In genomic region chr16:74534650-74535049, GRCh38 we compare ENCODE assay signal across 8 cellular contexts.
A peak's percentile ranks its signal among the peaks of the same experiment; 100 is the strongest.
DNase-seq lines count a peak whose midpoint lies in the region; ATAC-seq, FAIRE-seq and TF ChIP-seq lines count a peak whose summit lies in the region.
"Not testable (repeated sequence)": the region's sequence is repeated elsewhere in the genome, so short reads cannot be mapped to it uniquely, and the experiment has no call there.

No MANE protein-coding gene starts in this region.

- not testable (repeated sequence) for H3K36me3 ChIP-seq in PC-3 (ENCODE audit: low read depth, low read length); brain microvascular endothelial cell (replicated peaks); HepG2 (replicated peaks in 1 of 2; ENCODE audit: control insufficient read depth in 1 of 2, insufficient read depth in 2 of 2, low read length in 2 of 2)

- H3K9me3 ChIP-seq in PC-3 (ENCODE audit: low read length); HepG2 (ENCODE audit: low read length): not testable (repeated sequence)

- H3K27me3 Mint-ChIP-seq in activated CD4-positive, alpha-beta T cell treated with anti-CD3 and anti-CD28 coated beads for 36 hours: not testable (repeated sequence)

- BruUV-seq in PC-3 (replicated peaks; lab: Mats Ljungman, UMichigan); HepG2 (replicated peaks; lab: Mats Ljungman, UMichigan): not testable (repeated sequence)

- H3K27ac ChIP-seq in PC-3 (ENCODE audit: low read length); brain microvascular endothelial cell; HepG2 (ENCODE audit: extremely low read length, insufficient read depth, low read length): not testable (repeated sequence)

- H3K4me3 Mint-ChIP-seq in activated CD4-positive, alpha-beta T cell treated with anti-CD3 and anti-CD28 coated beads for 36 hours; stimulated activated effector memory CD8-positive, alpha-beta T cell treated with anti-CD3 and anti-CD28 coated beads, Interleukin-12 subunit alpha, Interleukin-12 subunit beta, amount 100 ng/mL, for 72 hours: not testable (repeated sequence)

- H3K27me3 ChIP-seq in PC-3 (ENCODE audit: low read length); brain microvascular endothelial cell (replicated peaks); HepG2 (ENCODE audit: control insufficient read depth in 1 of 2, insufficient read depth in 2 of 2, low read length in 2 of 2): not testable (repeated sequence)

- H3K9me3 Mint-ChIP-seq in activated CD4-positive, alpha-beta T cell treated with anti-CD3 and anti-CD28 coated beads for 36 hours (ENCODE audit: low read depth); stimulated activated effector memory CD8-positive, alpha-beta T cell treated with anti-CD3 and anti-CD28 coated beads, Interleukin-12 subunit alpha, Interleukin-12 subunit beta, amount 100 ng/mL, for 72 hours: not testable (repeated sequence)

- ATAC-seq in PC-3: peak; percentile 22; the same call in 1 of the 2 replicates
- peak; percentile 36 for ATAC-seq in activated CD4-positive, alpha-beta T cell treated with anti-CD3 and anti-CD28 coated beads for 36 hours
- ATAC-seq in HepG2: not testable (repeated sequence)
- ATAC-seq in stimulated activated effector memory CD8-positive, alpha-beta T cell treated with anti-CD3 and anti-CD28 coated beads, Interleukin-12 subunit alpha, Interleukin-12 subunit beta, amount 100 ng/mL, for 72 hours: peak; percentile 47

- in situ Hi-C loops in brain microvascular endothelial cell (cut with HindIII; ENCODE audit: low pct_ligation_motif_present, low sequenced_read_pairs); HepG2 (cut with HindIII; ENCODE audit: extremely low pct_ligation_motif_present, low pct_unique_long_range_greater_than_20kb): not testable (repeated sequence)

- H3K9ac ChIP-seq in PC-3 (ENCODE audit: low read length); HepG2 (ENCODE audit: insufficient read depth, low read depth, low read length): not testable (repeated sequence)

- not testable (repeated sequence) for H3K79me2 ChIP-seq in PC-3 (ENCODE audit: low read length); HepG2 (ENCODE audit: insufficient read depth, low read length)

- not testable (repeated sequence) for H2AFZ ChIP-seq in PC-3 (ENCODE audit: low read length); HepG2 (ENCODE audit: low read length)

- H3F3A ChIP-seq in PC-3 (ENCODE audit: low read length, unreplicated experiment): not testable (repeated sequence)

- POLR2A ChIA-PET in AG04449 (lab: Yijun Ruan, JAX); PC-3 (lab: Charles Lee; ENCODE audit: unreplicated experiment); activated CD4-positive, alpha-beta T cell treated with anti-CD3 and anti-CD28 coated beads for 36 hours (lab: Charles Lee); HepG2 (lab: Yijun Ruan, JAX): not testable (repeated sequence)

- CTCF ChIA-PET in AG04449 (lab: Yijun Ruan, JAX); PC-3 (lab: Charles Lee); activated CD4-positive, alpha-beta T cell treated with anti-CD3 and anti-CD28 coated beads for 36 hours (lab: Charles Lee); HepG2 (lab: Yijun Ruan, JAX; ENCODE audit: low intra/inter-chr PET ratio, low total read pairs): not testable (repeated sequence)

- not testable (repeated sequence) for TF ChIP-seq RAD21 in HepG2 (CRISPR knock-in tag; IDR thresholded peaks at IDR 0.05)

- TF ChIP-seq CTCF in AG04449 (IDR thresholded peaks at IDR 0.05; ENCODE audit: insufficient read depth, low read length, missing control alignments); PC-3 (conservative IDR thresholded peaks at IDR 0.05; ENCODE audit: low read depth, low read length); brain microvascular endothelial cell (IDR thresholded peaks at IDR 0.05; ENCODE audit: low read depth, low read length, missing control alignments); fibroblast of pulmonary artery (IDR thresholded peaks at IDR 0.05; ENCODE audit: low read length, missing control alignments); HepG2 (CRISPR knock-in tag; IDR thresholded peaks at IDR 0.05): not testable (repeated sequence)

- DNase-seq in AG04449 (ENCODE audit: low read depth, low spot score) (peak; percentile 17), ELR (ENCODE audit: low read depth) (peak; percentile 39), brain microvascular endothelial cell (peak; percentile 23), fibroblast of pulmonary artery (ENCODE audit: low read depth) (peak; percentile 21)
- DNase-seq in PC-3; activated CD4-positive, alpha-beta T cell treated with anti-CD3 and anti-CD28 coated beads for 36 hours; HepG2 (ENCODE audit: low spot score); stimulated activated effector memory CD8-positive, alpha-beta T cell treated with anti-CD3 and anti-CD28 coated beads, Interleukin-12 subunit alpha, Interleukin-12 subunit beta, amount 100 ng/mL, for 72 hours (ENCODE audit: low spot score in 2 of 2): not testable (repeated sequence)

- WGBS in HepG2 (ENCODE audit: low lambda C conversion rate): 98% methylated on average over 4 of the region's 4 CpGs

- not testable (repeated sequence) for TF ChIP-seq POLR2A in HepG2 (IDR thresholded peaks at IDR 0.05; ENCODE audit: insufficient read depth in 1 of 2, low read depth in 2 of 2, low read length in 2 of 2)

- not testable (repeated sequence) for H3K9me2 ChIP-seq in PC-3 (replicated peaks; ENCODE audit: low read length)

- H3K36me3 Mint-ChIP-seq in activated CD4-positive, alpha-beta T cell treated with anti-CD3 and anti-CD28 coated beads for 36 hours (ENCODE audit: low read depth): peaks cover 13% of the 10 kb centered on the region
- peaks cover 29% of the 10 kb centered on the region for H3K36me3 Mint-ChIP-seq in stimulated activated effector memory CD8-positive, alpha-beta T cell treated with anti-CD3 and anti-CD28 coated beads, Interleukin-12 subunit alpha, Interleukin-12 subunit beta, amount 100 ng/mL, for 72 hours

- FAIRE-seq in HepG2 (lab: Jason Lieb, UNC): not testable (repeated sequence)

- H3K4me3 ChIP-seq in AG04449 (ENCODE audit: low read depth, low read length); PC-3 (ENCODE audit: low read length); brain microvascular endothelial cell (ENCODE audit: low read depth, low read length); fibroblast of pulmonary artery (replicated peaks; ENCODE audit: low read depth, low read length); HepG2 (replicated peaks in 1 of 3; ENCODE audit: insufficient read depth in 1 of 3, low read depth in 2 of 3, low read length in 3 of 3): not testable (repeated sequence)

- H3K4me1 Mint-ChIP-seq in activated CD4-positive, alpha-beta T cell treated with anti-CD3 and anti-CD28 coated beads for 36 hours: peaks cover 17% of the 10 kb centered on the region
- not testable (repeated sequence) for H3K4me1 Mint-ChIP-seq in stimulated activated effector memory CD8-positive, alpha-beta T cell treated with anti-CD3 and anti-CD28 coated beads, Interleukin-12 subunit alpha, Interleukin-12 subunit beta, amount 100 ng/mL, for 72 hours

- intact Hi-C loops in PC-3 (cut with micrococcal nuclease); activated CD4-positive, alpha-beta T cell treated with anti-CD3 and anti-CD28 coated beads for 36 hours (cut with DNase I, micrococcal nuclease); HepG2 (cut with micrococcal nuclease; ENCODE audit: unreplicated experiment): not testable (repeated sequence)

- not testable (repeated sequence) for H3K4me2 ChIP-seq in PC-3 (ENCODE audit: low read length); HepG2 (ENCODE audit: low read depth, low read length)

- not testable (repeated sequence) for TF ChIP-seq EP300 in HepG2 (IDR thresholded peaks at IDR 0.05; ENCODE audit: low read depth in 2 of 2, low read length in 2 of 2); HepG2 (CRISPR knock-in tag; IDR thresholded peaks at IDR 0.05; ENCODE audit: borderline replicate concordance)

- H3K4me1 ChIP-seq in PC-3 (ENCODE audit: insufficient read depth, low read length); HepG2 (ENCODE audit: insufficient read depth, low read length): not testable (repeated sequence)

- not testable (repeated sequence) for H3K27ac Mint-ChIP-seq in activated CD4-positive, alpha-beta T cell treated with anti-CD3 and anti-CD28 coated beads for 36 hours
- peak overlapping the region; percentile 45 for H3K27ac Mint-ChIP-seq in stimulated activated effector memory CD8-positive, alpha-beta T cell treated with anti-CD3 and anti-CD28 coated beads, Interleukin-12 subunit alpha, Interleukin-12 subunit beta, amount 100 ng/mL, for 72 hours

- not testable (repeated sequence) for H4K20me1 ChIP-seq in PC-3 (ENCODE audit: low read length); HepG2 (ENCODE audit: insufficient read depth, low read length)

TF ChIP-seq in HepG2, 621 proteins besides CTCF, POLR2A, EP300 and RAD21:
- TF ChIP-seq ATF7 (IDR thresholded peaks at IDR 0.05): peak; percentile 58
- not testable (repeated sequence) for TF ChIP-seq ATF7 (CRISPR knock-in tag; IDR thresholded peaks at IDR 0.05)
